10 cellular contexts compared by ENCODE assay signal in genomic region chr19:46731007-46731501, GRCh38. TPM values are rescaled to one million over a fixed set of nuclear protein-coding genes. Genes with fewer than 3 reads are reported as not detected.
DNase-seq lines count a peak whose midpoint lies in the region; ATAC-seq and TF ChIP-seq lines count a peak whose summit lies in the region.
"Had no signal": no experiment of that assay in that cellular context is flagged by ENCODE, and none has a peak within 500 bp of the region (broad histone marks: within the 10 kb centered on the region; RNA-seq: fewer than 3 reads in every experiment).

No MANE protein-coding gene starts in this region.

- H3K4me3 ChIP-seq in vagina, result no peak overlapping the region
- H3K4me3 ChIP-seq: esophagus muscularis mucosa, Peyer's patch had no signal

- H3K4me1 ChIP-seq in vagina, result peaks cover 31% of the 10 kb centered on the region

- peaks cover 0 to 89% of the 10 kb centered on the region in 2 donors for H3K36me3 ChIP-seq in vagina

- TF ChIP-seq POLR2A in vagina (IDR thresholded peaks at IDR 0.05), result no peak

- no peak for ATAC-seq in HG03354 (IDR thresholded peaks at IDR 0.05; ENCODE audit: poor library complexity, severe bottlenecking, unreplicated experiment)

- peak overlapping the region; percentile 51 for H3K4me3 Mint-ChIP-seq in endothelial cell (ENCODE audit: unreplicated experiment)

- H3K27ac ChIP-seq in vagina, result no peak overlapping the region
- H3K27ac ChIP-seq: esophagus muscularis mucosa had no signal

- peak overlapping the region; percentile 25 for H3K27ac Mint-ChIP-seq in endothelial cell (ENCODE audit: unreplicated experiment)

- no peaks in the 10 kb centered on the region for H3K27me3 ChIP-seq in vagina
- H3K27me3 ChIP-seq: esophagus muscularis mucosa, Peyer's patch had no signal

- intact Hi-C loops in posterior vena cava (cut with DNase I) (loop anchor here in 1 of 2 donors (10.0 kb wide), 1 partner anchor 126 kb away; the partner anchor contains the start of gene CALM3), vagina (cut with DNase I) (no loop called here)

- no peaks in the 10 kb centered on the region for H3K9me3 Mint-ChIP-seq in endothelial cell (ENCODE audit: unreplicated experiment)

- H3K4me1 Mint-ChIP-seq in endothelial cell (ENCODE audit: unreplicated experiment), result peaks cover 12% of the 10 kb centered on the region

- H3K36me3 Mint-ChIP-seq in endothelial cell (ENCODE audit: low read depth, unreplicated experiment), result peaks cover 42% of the 10 kb centered on the region

- H3K9me3 ChIP-seq in vagina, result no peaks in the 10 kb centered on the region
- H3K9me3 ChIP-seq: esophagus muscularis mucosa, Peyer's patch had no signal

- DNase-seq in GM03348 (ENCODE audit: low spot score) (peak; percentile 64), RKO (ENCODE audit: low spot score) (peak; percentile 74), endothelial cell (ENCODE audit: low spot score) (no peak), posterior vena cava (ENCODE audit: low spot score) (peak; percentile 87), vagina (ENCODE audit: extremely low spot score in 2 of 2) (no peak), NCI-H510A (lab: John Stamatoyannopoulos, UW) (no peak), NCI-H1417 treated with DMSO at 0.1 percent for 48 hours (lab: John Stamatoyannopoulos, UW) (no peak)
- DNase-seq: Peyer's patch had no signal

- peaks cover 16% of the 10 kb centered on the region for H3K27me3 Mint-ChIP-seq in endothelial cell (ENCODE audit: unreplicated experiment)

- TF ChIP-seq CTCF in endothelial cell (IDR thresholded peaks at IDR 0.05; ENCODE audit: unreplicated experiment) (no peak), vagina (IDR thresholded peaks at IDR 0.05) (no peak)

RNA-seq across cellular contexts. Expression of gene PRKD2, which starts 14.1 kb away (rescaled TPM):
- total RNA-seq in endothelial cell (ENCODE audit: unreplicated experiment) (132 TPM), posterior vena cava (10 to 100 TPM; 25.5 to 25.6 TPM), vagina (49.4 TPM)

RNA-seq across cellular contexts. Expression of gene FKRP, which starts 14.8 kb away (rescaled TPM):
- total RNA-seq in endothelial cell (ENCODE audit: unreplicated experiment), result 22.7 TPM
- total RNA-seq in posterior vena cava, result 10 to 100 TPM; 15.2 to 18.6 TPM
- 14.7 TPM for total RNA-seq in vagina

RNA-seq across cellular contexts. Expression of gene STRN4, which starts 15.2 kb away (rescaled TPM):
- total RNA-seq in endothelial cell (ENCODE audit: unreplicated experiment) (111 TPM), posterior vena cava (10 to 100 TPM; 58.6 to 71.8 TPM), vagina (85.0 TPM)

RNA-seq across cellular contexts. Expression of gene SLC1A5, which starts 57.3 kb away (rescaled TPM):
- total RNA-seq in endothelial cell (ENCODE audit: unreplicated experiment) (62.6 TPM), posterior vena cava (10 to 100 TPM; 56.6 to 95.5 TPM), vagina (147 TPM)

Comparison
In these comparisons a context has a peak if more than half of its experiments do, and no peak if none do; other contexts are left out.
1. DNase-seq: peak in GM03348 (single experiment), RKO (single experiment) and posterior vena cava (single experiment); none in endothelial cell (single experiment), vagina (0 of 2), NCI-H510A (single experiment) and NCI-H1417 treated with DMSO at 0.1 percent for 48 hours (single experiment).